Comparison of ENCODE assay signal across 17 cellular contexts in the genomic region with DNA sequence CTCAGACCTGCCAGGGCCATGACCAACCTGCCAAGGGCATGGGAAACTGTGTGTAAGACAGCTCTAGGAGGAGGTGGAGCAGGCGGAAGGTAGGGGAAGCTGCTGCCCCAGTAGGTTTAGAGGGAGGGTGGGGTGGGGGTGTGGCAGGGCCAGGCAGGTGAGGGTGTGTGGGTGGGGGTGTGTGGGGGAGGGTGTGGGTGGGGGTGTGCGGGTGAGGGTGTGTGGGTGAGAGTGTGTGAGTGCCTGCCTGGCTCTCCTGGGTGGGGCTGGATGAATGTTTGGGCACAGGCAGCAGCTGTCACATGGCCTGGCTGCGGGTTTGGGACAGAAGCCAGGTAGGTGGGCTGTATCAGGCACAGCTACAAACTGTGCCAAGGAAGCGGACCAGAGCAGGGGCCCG. TPM values are rescaled to one million over a fixed set of nuclear protein-coding genes. Genes with fewer than 3 reads are reported as not detected.
DNase-seq lines count a peak whose midpoint lies in the region; ATAC-seq and TF ChIP-seq lines count a peak whose summit lies in the region.
"Had no signal": no experiment of that assay in that cellular context is flagged by ENCODE, and none has a peak within 500 bp of the region (broad histone marks: within the 10 kb centered on the region; RNA-seq: fewer than 3 reads in every experiment).

No MANE protein-coding gene starts in this region.

- no peaks in the 10 kb centered on the region for H3K4me1 ChIP-seq in right lobe of liver
- H3K4me1 ChIP-seq: gastrocnemius medialis had no signal

- TF ChIP-seq CTCF in right lobe of liver (IDR thresholded peaks at IDR 0.05): no peak

- no peaks in the 10 kb centered on the region for H3K36me3 Mint-ChIP-seq in stimulated activated memory B cell treated with anti-CD40 and anti-IgM and Interleukin-4, amounts not matched to agents 10 μg/mL and 1 μg/mL and 100 μg/mL, for 72 hours

- H3K9me3 Mint-ChIP-seq in stimulated activated memory B cell treated with anti-CD40 and anti-IgM and Interleukin-4, amounts not matched to agents 10 μg/mL and 1 μg/mL and 100 μg/mL, for 72 hours: no peaks in the 10 kb centered on the region
- H3K9me3 Mint-ChIP-seq: nephron progenitor cell had no signal

- no peak overlapping the region for H3K4me3 ChIP-seq in right lobe of liver
- H3K4me3 ChIP-seq: cardiac muscle cell, gastrocnemius medialis had no signal

- peak overlapping the region; percentile 21 for H3K27ac Mint-ChIP-seq in stimulated activated memory B cell treated with anti-CD40 and anti-IgM and Interleukin-4, amounts not matched to agents 10 μg/mL and 1 μg/mL and 100 μg/mL, for 72 hours
- H3K27ac Mint-ChIP-seq: nephron progenitor cell had no signal

- intact Hi-C loops in right lobe of liver (cut with DNase I): no loop called here

- H3K27me3 ChIP-seq in right lobe of liver: no peaks in the 10 kb centered on the region
- H3K27me3 ChIP-seq: cardiac muscle cell, gastrocnemius medialis had no signal

- H3K36me3 ChIP-seq in right lobe of liver: no peaks in the 10 kb centered on the region
- H3K36me3 ChIP-seq: cardiac muscle cell, gastrocnemius medialis had no signal

- ATAC-seq in esophagus mucosa (peak; percentile 49), right lobe of liver (no peak), GM18520 (IDR thresholded peaks at IDR 0.05; ENCODE audit: unreplicated experiment) (no peak)
- ATAC-seq in stimulated activated memory B cell treated with anti-CD40 and anti-IgM and Interleukin-4, amounts not matched to agents 10 μg/mL and 1 μg/mL and 100 μg/mL, for 72 hours: no peak
- ATAC-seq: gastrocnemius medialis had no signal

- no peak for TF ChIP-seq POLR2A in right lobe of liver (IDR thresholded peaks at IDR 0.05)

- H3K27me3 Mint-ChIP-seq in stimulated activated memory B cell treated with anti-CD40 and anti-IgM and Interleukin-4, amounts not matched to agents 10 μg/mL and 1 μg/mL and 100 μg/mL, for 72 hours: no peaks in the 10 kb centered on the region

- H3K27ac ChIP-seq in right lobe of liver: no peak overlapping the region
- H3K27ac ChIP-seq: cardiac muscle cell, gastrocnemius medialis had no signal

- H3K4me1 Mint-ChIP-seq in stimulated activated memory B cell treated with anti-CD40 and anti-IgM and Interleukin-4, amounts not matched to agents 10 μg/mL and 1 μg/mL and 100 μg/mL, for 72 hours: peaks cover 49% of the 10 kb centered on the region

- no peaks in the 10 kb centered on the region for H3K9me3 ChIP-seq in right lobe of liver
- H3K9me3 ChIP-seq: gastrocnemius medialis had no signal

- 66% methylated on average over 5 of the region's 5 CpGs for WGBS in right lobe of liver (ENCODE audit: insufficient coverage, low coverage, low lambda C conversion rate, missing lambda C conversion rate)

- DNase-seq in H4 (ENCODE audit: low spot score) (peak; percentile 55), NCI-H1694 treated with DMSO at 0.1 percent for 48 hours (lab: John Stamatoyannopoulos, UW) (peak; percentile 1), C1 segment of cervical spinal cord (lab: John Stamatoyannopoulos, UW) (no peak), right lobe of liver (no peak)
- DNase-seq: activated CD4-positive, CD25-positive, alpha-beta regulatory T cell treated with anti-CD3 and anti-CD28 coated beads, Interleukin-2, amount 50 U/mL, for 72 hours; dermis blood vessel endothelial cell; gastrocnemius medialis; GF-D8; GOT3; NCI-H1436; NCI-H226; nephron progenitor cell; stimulated activated CD4-positive, alpha-beta T cell treated with anti-CD3 and anti-CD28 coated beads, Interleukin-12 subunit alpha, Interleukin-12 subunit beta, amount 100 ng/mL, for 4 hours had no signal

- H3K4me3 Mint-ChIP-seq in stimulated activated memory B cell treated with anti-CD40 and anti-IgM and Interleukin-4, amounts not matched to agents 10 μg/mL and 1 μg/mL and 100 μg/mL, for 72 hours: no peak overlapping the region
- H3K4me3 Mint-ChIP-seq: nephron progenitor cell had no signal

RNA-seq across cellular contexts. Expression of gene N4BP3, which starts 8.8 kb away (rescaled TPM):
- 0.25 and 0.39 TPM in 2 replicates for total RNA-seq in H4 (2014; rRNA removed; shearing (Covaris generic))
- 16.5 TPM for total RNA-seq in esophagus mucosa
- total RNA-seq in right lobe of liver: under 1 TPM; 0.05 to 0.33 (median 0.06) TPM

RNA-seq across cellular contexts. Expression of gene RMND5B, which starts 26.3 kb away (rescaled TPM):
- total RNA-seq in H4 (2014; rRNA removed; shearing (Covaris generic)): 33.8 and 39.6 TPM in 2 replicates
- total RNA-seq in esophagus mucosa (71.5 TPM), right lobe of liver (10 to 100 TPM; 14.4 to 23.5 (median 20.9) TPM)

RNA-seq across cellular contexts. Expression of gene NHP2, which starts 49.2 kb away (rescaled TPM):
- total RNA-seq in H4 (2014; rRNA removed; shearing (Covaris generic)): 561 and 591 TPM in 2 replicates
- total RNA-seq in esophagus mucosa (179 TPM), right lobe of liver (100 to 1,000 TPM in 2 of 6 experiments, 10 to 100 TPM in 4; 35.5 to 174 (median 43.9) TPM)

Comparison
In these comparisons a context has a peak if more than half of its experiments do, and no peak if none do; other contexts are left out.
1. DNase-seq: peak in H4 (single experiment) and NCI-H1694 treated with DMSO at 0.1 percent for 48 hours (single experiment); none in C1 segment of cervical spinal cord (0 of 14) and right lobe of liver (0 of 3).
2. RNA of gene N4BP3, which starts 8.8 kb away (total RNA-seq): 16.5 TPM in esophagus mucosa (single experiment); 0.25 to 0.39 TPM in H4 and 0.05 to 0.33 TPM in right lobe of liver; every median in the first group is over 10 times any median in the second.